8 cellular contexts compared by ENCODE assay signal in genomic region chr20:45963059-45964011, GRCh38. TPM values are rescaled to one million over a fixed set of nuclear protein-coding genes. Genes with fewer than 3 reads are reported as not detected.
DNase-seq lines count a peak whose midpoint lies in the region; ATAC-seq and TF ChIP-seq lines count a peak whose summit lies in the region.

No MANE protein-coding gene starts in this region.

- POLR2A ChIA-PET in A673 (lab: Charles Lee; ENCODE audit: low non-redundant PET) = interaction anchor here (0.7 kb wide), 1 partner anchor 58 kb away, joined by 3 read pairs; no protein-coding TSS in a partner anchor

- no peaks in the 10 kb centered on the region for H3K4me1 Mint-ChIP-seq in chondrocyte (ENCODE audit: low read depth)

- H2BK5ac ChIP-seq in neuronal stem cell (ENCODE audit: low read length) = peak overlapping the region; percentile 22

- no peak overlapping the region for H3K9ac ChIP-seq in neuronal stem cell (ENCODE audit: low read depth, low read length, poor library complexity)

- no peak overlapping the region for H2AFZ ChIP-seq in neuronal stem cell (ENCODE audit: low read length)

- peaks cover 94% of the 10 kb centered on the region for H3K36me3 ChIP-seq in A673 (ENCODE audit: insufficient read depth, low read length, poor library complexity, severe bottlenecking)
- peaks cover 61% of the 10 kb centered on the region for H3K36me3 ChIP-seq in GM06990 (ENCODE audit: control insufficient read depth, insufficient read depth, low read length)
- peaks cover 64 to 91% of the 10 kb centered on the region in 2 donors for H3K36me3 ChIP-seq in neuronal stem cell (replicated peaks in 1 of 2; ENCODE audit: control insufficient read depth in 2 of 2, insufficient read depth in 2 of 2, low read length in 2 of 2)

- H3K9me3 ChIP-seq in A673 (ENCODE audit: low read depth, low read length, poor library complexity, severe bottlenecking) (no peaks in the 10 kb centered on the region), neuronal stem cell (replicated peaks in 1 of 2; ENCODE audit: control insufficient read depth in 2 of 2, insufficient read depth in 1 of 2, low read depth in 1 of 2, low read length in 2 of 2) (no peaks in the 10 kb centered on the region)

- CTCF ChIA-PET in A673 (lab: Charles Lee) = interaction anchor here (0.6 to 1.0 kb wide), 2 partner anchors 21 to 164 kb away, joined by 3 to 5 read pairs; no protein-coding TSS in a partner anchor

- H3K27me3 ChIP-seq in A673 (replicated peaks; ENCODE audit: insufficient read depth, low read depth, low read length, poor library complexity) (no peaks in the 10 kb centered on the region), GM06990 (replicated peaks; ENCODE audit: control insufficient read depth, insufficient read depth, low read length) (no peaks in the 10 kb centered on the region), neuronal stem cell (ENCODE audit: control insufficient read depth in 3 of 3, insufficient read depth in 3 of 3, low read depth in 1 of 3, low read length in 3 of 3) (no peaks in the 10 kb centered on the region)

- H3K27ac Mint-ChIP-seq in chondrocyte (ENCODE audit: unreplicated experiment) = no peak overlapping the region

- no peak overlapping the region for H2AK5ac ChIP-seq in neuronal stem cell (ENCODE audit: low read depth, low read length)

- H3K9me3 Mint-ChIP-seq in chondrocyte (ENCODE audit: low read depth) = no peaks in the 10 kb centered on the region

- no peaks in the 10 kb centered on the region for H3K4me1 ChIP-seq in A673 (ENCODE audit: insufficient read depth, low read length, poor library complexity, severe bottlenecking)
- no peaks in the 10 kb centered on the region for H3K4me1 ChIP-seq in neuronal stem cell (ENCODE audit: control insufficient read depth in 2 of 2, insufficient read depth in 1 of 2, low read depth in 1 of 2, low read length in 2 of 2)

- H4K8ac ChIP-seq in neuronal stem cell (ENCODE audit: low read depth, low read length) = no peak overlapping the region

- no TSS peak for BruUV-seq in A673 (replicated peaks; lab: Mats Ljungman, UMichigan)

- no peak overlapping the region for H3K4me3 ChIP-seq in A673 (ENCODE audit: low read depth, low read length, poor library complexity, severe bottlenecking)
- no peak overlapping the region for H3K4me3 ChIP-seq in GM06990 (replicated peaks; ENCODE audit: low read depth, low read length)
- H3K4me3 ChIP-seq in neuronal stem cell (ENCODE audit: low read length in 2 of 2) = no peak overlapping the region

- ATAC-seq in GM21576 (IDR thresholded peaks at IDR 0.05; ENCODE audit: unreplicated experiment) = no peak

- no peaks in the 10 kb centered on the region for H3K27me3 Mint-ChIP-seq in chondrocyte (ENCODE audit: low read depth)

- no peak overlapping the region for H3K14ac ChIP-seq in neuronal stem cell (ENCODE audit: low read length)

- no peaks in the 10 kb centered on the region for H3K79me1 ChIP-seq in neuronal stem cell (ENCODE audit: low read depth, low read length)

- H4K91ac ChIP-seq in neuronal stem cell (ENCODE audit: low read depth, low read length, poor library complexity) = no peak overlapping the region

- DNase-seq in A673 (ENCODE audit: low spot score) (peak; percentile 54), GM06990 (ENCODE audit: extremely low read depth, insufficient read length) (no peak), NCI-H345 (lab: John Stamatoyannopoulos, UW) (peak; percentile 53), chondrocyte (ENCODE audit: low spot score) (peak; percentile 86), neuronal stem cell (ENCODE audit: low spot score) (no peak), GM20000 (ENCODE audit: low spot score) (no peak), SK-N-DZ (ENCODE audit: low spot score) (no peak)

- H3K23ac ChIP-seq in neuronal stem cell (ENCODE audit: low read depth, low read length, poor library complexity) = peak overlapping the region; percentile 31

- no peak overlapping the region for H2BK12ac ChIP-seq in neuronal stem cell (ENCODE audit: low read length)

- intact Hi-C loops in A673 (cut with micrococcal nuclease; ENCODE audit: unreplicated experiment) = loop anchor here (5.0 to 10.0 kb wide), 2 partner anchors 69 to 166 kb away; partner anchors contain the start of genes CTSA and NEURL2

- H3K4me3 Mint-ChIP-seq in chondrocyte (ENCODE audit: unreplicated experiment) = no peak overlapping the region

- H3K4ac ChIP-seq in neuronal stem cell (ENCODE audit: low read length) = no peak overlapping the region

- no peak overlapping the region for H3K4me2 ChIP-seq in neuronal stem cell (ENCODE audit: insufficient read depth, low read length, poor library complexity, severe bottlenecking)

- H3K27ac ChIP-seq in A673 (ENCODE audit: low read depth, low read length, poor library complexity, severe bottlenecking) = no peak overlapping the region
- H3K27ac ChIP-seq in neuronal stem cell (replicated peaks; ENCODE audit: low read length) = no peak overlapping the region

- TF ChIP-seq CTCF in A673 (conservative IDR thresholded peaks at IDR 0.05; ENCODE audit: low read depth, low read length) = peak; percentile 39
- peak; percentile 39 for TF ChIP-seq CTCF in GM06990 (IDR thresholded peaks at IDR 0.05; ENCODE audit: insufficient read depth, low read length, poor library complexity, severe bottlenecking)
- peak; percentile 73 for TF ChIP-seq CTCF in chondrocyte (IDR thresholded peaks at IDR 0.05)
- TF ChIP-seq CTCF in GM20000 (IDR thresholded peaks at IDR 0.05; ENCODE audit: extremely low read depth, missing control alignments) = no peak

- no peak overlapping the region for H2BK120ac ChIP-seq in neuronal stem cell (ENCODE audit: low read depth, low read length)

- no peak overlapping the region for H2BK15ac ChIP-seq in neuronal stem cell (ENCODE audit: low read length)

- peaks cover 38% of the 10 kb centered on the region for H3K36me3 Mint-ChIP-seq in chondrocyte (ENCODE audit: low read depth)

- no peak overlapping the region for H3K18ac ChIP-seq in neuronal stem cell (ENCODE audit: low read length)

- no CpG with 5 or more reads among the region's 34 CpGs for WGBS in neuronal stem cell (ENCODE audit: extremely low coverage in 2 of 2, insufficient read length in 2 of 2, insufficient replicate concordance in 1 of 2), 2 donors

RNA-seq across cellular contexts. Expression of gene ZNF335, which starts 8.7 kb away (rescaled TPM):
- total RNA-seq in A673 (2021) (31.9 and 32.9 TPM in 2 replicates), chondrocyte (14.2 to 18.3 TPM (median 14.6 TPM) in 3 replicates)
- polyA plus RNA-seq in neuronal stem cell (2013, experiment 1 of 2) = 7.3 TPM
- 7.1 TPM for polyA plus RNA-seq in neuronal stem cell (2013, experiment 2 of 2)
- 14.4 and 15.1 TPM in 2 replicates for polyA plus RNA-seq in SK-N-DZ (2014; cell fraction: cytosol; rRNA removed)
- 33.7 and 53.1 TPM in 2 replicates for polyA plus RNA-seq in SK-N-DZ (2014; cell fraction: nucleus; rRNA removed)

RNA-seq across cellular contexts. Expression of gene PCIF1, which starts 28.9 kb away (rescaled TPM):
- total RNA-seq in A673 (2021) (47.5 and 55.8 TPM in 2 replicates), chondrocyte (23.5 to 25.7 TPM (median 24.9 TPM) in 3 replicates)
- polyA plus RNA-seq in neuronal stem cell (2013, experiment 1 of 2) = 39.1 TPM
- 39.1 TPM for polyA plus RNA-seq in neuronal stem cell (2013, experiment 2 of 2)
- 13.0 and 13.5 TPM in 2 replicates for polyA plus RNA-seq in SK-N-DZ (2014; cell fraction: cytosol; rRNA removed)
- polyA plus RNA-seq in SK-N-DZ (2014; cell fraction: nucleus; rRNA removed) = 13.2 and 33.7 TPM in 2 replicates

RNA-seq across cellular contexts. Expression of gene MMP9, which starts 45.4 kb away (rescaled TPM):
- total RNA-seq in A673 (2021) (2.4 and 2.8 TPM in 2 replicates), chondrocyte (2.1 to 2.2 TPM in 2 of 3 replicates, not detected in the other)
- 0.18 TPM for polyA plus RNA-seq in neuronal stem cell (2013, experiment 1 of 2)
- polyA plus RNA-seq in neuronal stem cell (2013, experiment 2 of 2) = 0.18 TPM
- 0.26 TPM in 1 of 2 replicates, not detected in the other for polyA plus RNA-seq in SK-N-DZ (2014; cell fraction: cytosol; rRNA removed)
- polyA plus RNA-seq in SK-N-DZ (2014; cell fraction: nucleus; rRNA removed) = not detected in 2 replicates

RNA-seq across cellular contexts. Expression of gene PLTP, which starts 51.4 kb away (rescaled TPM):
- total RNA-seq in A673 (2021) = 58.3 and 62.8 TPM in 2 replicates
- total RNA-seq in chondrocyte = 48.1 to 53.1 TPM (median 48.5 TPM) in 3 replicates
- polyA plus RNA-seq in neuronal stem cell (2013, experiment 1 of 2) = 35.9 TPM
- polyA plus RNA-seq in neuronal stem cell (2013, experiment 2 of 2) = 35.5 TPM
- 27.4 and 30.2 TPM in 2 replicates for polyA plus RNA-seq in SK-N-DZ (2014; cell fraction: cytosol; rRNA removed)
- 16.1 and 25.6 TPM in 2 replicates for polyA plus RNA-seq in SK-N-DZ (2014; cell fraction: nucleus; rRNA removed)

Comparison
In these comparisons a context has a peak if more than half of its experiments do, and no peak if none do; other contexts are left out.
1. DNase-seq: peak in A673 (single experiment), NCI-H345 (single experiment) and chondrocyte (single experiment); none in GM06990 (single experiment), neuronal stem cell (single experiment), GM20000 (single experiment) and SK-N-DZ (single experiment).